ENCODE assay signal across 9 cellular contexts in genomic region chr12:121611306-121611705, GRCh38. TPM values are rescaled to one million over a fixed set of nuclear protein-coding genes. Genes with fewer than 3 reads are reported as not detected.
A peak's percentile ranks its signal among the peaks of the same experiment; 100 is the strongest.
DNase-seq lines count a peak whose midpoint lies in the region; ATAC-seq, FAIRE-seq and TF ChIP-seq lines count a peak whose summit lies in the region.
"Had no signal": no experiment of that assay in that cellular context is flagged by ENCODE, and none has a peak within 500 bp of the region (broad histone marks: within the 10 kb centered on the region; RNA-seq: fewer than 3 reads in every experiment).

No MANE protein-coding gene starts in this region.

- H2AFZ ChIP-seq in H1 (ENCODE audit: low read length), result no peak overlapping the region

- no peak overlapping the region for H4K8ac ChIP-seq in H1 (ENCODE audit: extremely low read depth, insufficient read depth, low read length)

- no peak for TF ChIP-seq RAD21 in H1 (IDR thresholded peaks at IDR 0.05 in 1 of 2, conservative IDR thresholded peaks at IDR 0.05 in 1 of 2; ENCODE audit: low read depth in 2 of 2, low read length in 2 of 2)

- H3K23ac ChIP-seq in H1 (ENCODE audit: insufficient read length), result no peak overlapping the region

- no peak overlapping the region for H3K4me3 ChIP-seq in H7 (ENCODE audit: insufficient read depth, low read depth, low read length)
- no peak overlapping the region for H3K4me3 ChIP-seq in H1 (ENCODE audit: extremely low read depth in 1 of 4, insufficient read depth in 2 of 4, low read depth in 3 of 4, low read length in 4 of 4)
- H3K4me3 ChIP-seq in gastrocnemius medialis, result no peak overlapping the region
- no peak overlapping the region for H3K4me3 ChIP-seq in A673 (ENCODE audit: low read depth, low read length, poor library complexity, severe bottlenecking)

- H3K27ac ChIP-seq in RWPE1 (no peak overlapping the region), H1 (ENCODE audit: low read depth, low read length) (no peak overlapping the region), gastrocnemius medialis (peak overlapping the region; percentile 84 to 95 (median 91)), A673 (ENCODE audit: low read depth, low read length, poor library complexity, severe bottlenecking) (no peak overlapping the region)

- H3K27me3 ChIP-seq in H7 (ENCODE audit: control insufficient read depth, insufficient read depth, low read length), result no peaks in the 10 kb centered on the region
- no peaks in the 10 kb centered on the region for H3K27me3 ChIP-seq in H1 (replicated peaks in 1 of 4; ENCODE audit: control insufficient read depth in 3 of 4, extremely low read depth in 1 of 4, insufficient read depth in 3 of 4, low read length in 3 of 4)
- no peaks in the 10 kb centered on the region for H3K27me3 ChIP-seq in gastrocnemius medialis
- no peaks in the 10 kb centered on the region for H3K27me3 ChIP-seq in A673 (replicated peaks; ENCODE audit: insufficient read depth, low read depth, low read length, poor library complexity)

- CTCF ChIA-PET in RWPE1 (lab: Yijun Ruan, JAX) (no interaction called here), H1 (lab: Charles Lee; ENCODE audit: partially characterized antibody) (interaction anchor here (1.4 to 2.5 kb wide), 6 partner anchors 9 to 58 kb away, joined by 5 to 12 read pairs (median 8); partner anchors contain the start of gene KDM2B), A673 (lab: Charles Lee) (no interaction called here)

- no peak overlapping the region for H3K56ac ChIP-seq in H1 (replicated peaks; ENCODE audit: insufficient read length, low read depth, low read length)

- POLR2A ChIA-PET in RWPE1 (lab: Yijun Ruan, JAX; ENCODE audit: low non-redundant PET), result no interaction called here
- POLR2A ChIA-PET in H1 (lab: Charles Lee; ENCODE audit: partially characterized antibody), result interaction anchor here (0.8 to 6.9 kb wide), 7 partner anchors 10 to 52 kb away, joined by 3 to 104 read pairs (median 17); partner anchors contain the start of genes KDM2B and ORAI1
- POLR2A ChIA-PET in A673 (lab: Charles Lee; ENCODE audit: low non-redundant PET), result no interaction called here

- 0 out of 2 replicates have a peak overlapping the region, but pooled peaks have one; percentile 96 for H2BK15ac ChIP-seq in H1 (ENCODE audit: low read length)

- H2AK5ac ChIP-seq in H1 (ENCODE audit: low read depth, low read length), result no peak overlapping the region

- no peak overlapping the region for H3K4ac ChIP-seq in H1 (replicated peaks; ENCODE audit: insufficient read length, low read depth, low read length)

- H4K5ac ChIP-seq in H1 (ENCODE audit: insufficient read length, low read depth, low read length), result no peak overlapping the region

- no peak overlapping the region for H4K91ac ChIP-seq in H1 (replicated peaks; ENCODE audit: insufficient read length, low read length)

- TF ChIP-seq CTCF in RWPE1 (conservative IDR thresholded peaks at IDR 0.05; ENCODE audit: low read depth) (no peak), H1 (IDR thresholded peaks at IDR 0.05; ENCODE audit: control extremely low read depth in 1 of 3, insufficient read depth in 1 of 3, low read depth in 1 of 3, low read length in 3 of 3) (no peak), gastrocnemius medialis (IDR thresholded peaks at IDR 0.05 in 4 of 5, conservative IDR thresholded peaks at IDR 0.05 in 1 of 5) (no peak), A673 (conservative IDR thresholded peaks at IDR 0.05; ENCODE audit: low read depth, low read length) (no peak)

- H2BK20ac ChIP-seq in H1 (ENCODE audit: low read length), result no peak overlapping the region

- H3K9me3 ChIP-seq in H1 (ENCODE audit: insufficient read depth in 2 of 2, low read depth in 1 of 2, low read length in 1 of 2) (no peaks in the 10 kb centered on the region), gastrocnemius medialis (no peaks in the 10 kb centered on the region), A673 (ENCODE audit: low read depth, low read length, poor library complexity, severe bottlenecking) (no peaks in the 10 kb centered on the region)

- no peak for TF ChIP-seq EP300 in H1 (IDR thresholded peaks at IDR 0.05; ENCODE audit: borderline replicate concordance in 1 of 2, low read depth in 2 of 2, low read length in 2 of 2)

- no peak overlapping the region for H2BK120ac ChIP-seq in H1 (replicated peaks; ENCODE audit: low read depth, low read length)

- no peaks in the 10 kb centered on the region for H3K79me2 ChIP-seq in H1 (ENCODE audit: control insufficient read depth in 1 of 2, insufficient read depth in 2 of 2, low read length in 2 of 2)

- 81% methylated on average over 2 of the region's 2 CpGs; no CpG with 5 or more reads in 1 of the 2 experiments for WGBS in H1 (ENCODE audit: extremely low coverage in 1 of 2, insufficient coverage in 1 of 2, insufficient read length in 1 of 2, insufficient replicate concordance in 2 of 2, low coverage in 1 of 2, low lambda C conversion rate in 2 of 2, missing lambda C conversion rate in 1 of 2), 2 experiments

- intact Hi-C loops in gastrocnemius medialis (cut with DNase I; ENCODE audit: low total_unique reads) (no loop called here), A673 (cut with micrococcal nuclease; ENCODE audit: unreplicated experiment) (no loop called here)

- H3K36me3 ChIP-seq in H7 (replicated peaks; ENCODE audit: control insufficient read depth, insufficient read depth, low read length), result no peaks in the 10 kb centered on the region
- H3K36me3 ChIP-seq in H1 (ENCODE audit: control insufficient read depth in 2 of 4, insufficient read depth in 4 of 4, low read length in 3 of 4), result no peaks in the 10 kb centered on the region
- no peaks in the 10 kb centered on the region for H3K36me3 ChIP-seq in gastrocnemius medialis
- no peaks in the 10 kb centered on the region for H3K36me3 ChIP-seq in A673 (ENCODE audit: insufficient read depth, low read length, poor library complexity, severe bottlenecking)

- H2BK5ac ChIP-seq in H1 (ENCODE audit: low read depth, low read length), result no peak overlapping the region

- H3K79me1 ChIP-seq in H1 (ENCODE audit: low read depth, low read length), result no peaks in the 10 kb centered on the region

- FAIRE-seq in H1 (lab: Jason Lieb, UNC), result no peak
- FAIRE-seq: G401.6 had no signal

- peak; percentile 93 for DNase-seq in H7
- peak; percentile 21 for DNase-seq in RWPE1 (ENCODE audit: low spot score)
- peak in 1 of 2 experiments; percentile 87 for DNase-seq in H1 (ENCODE audit: low read depth in 1 of 2, low spot score in 2 of 2)
- DNase-seq in gastrocnemius medialis, result peak in 1 of 2 donors; percentile 64
- no peak for DNase-seq in DMS153 (lab: John Stamatoyannopoulos, UW)
- DNase-seq in A673 (ENCODE audit: low spot score), result no peak
- DNase-seq: MV-4-11 had no signal

- BruUV-seq in A673 (replicated peaks; lab: Mats Ljungman, UMichigan), result no TSS peak

- no peak overlapping the region for H3K14ac ChIP-seq in H1 (ENCODE audit: insufficient read length)

- H3K18ac ChIP-seq in H1 (ENCODE audit: extremely low read depth, low read length), result peak overlapping the region; percentile 41

- H4K20me1 ChIP-seq in H1 (replicated peaks in 1 of 2; ENCODE audit: control insufficient read depth in 1 of 2, insufficient read depth in 2 of 2, low read length in 2 of 2), result no peaks in the 10 kb centered on the region

- H3K4me2 ChIP-seq in H1 (ENCODE audit: insufficient read depth in 1 of 2, low read depth in 2 of 2, low read length in 2 of 2), result no peak overlapping the region

- ATAC-seq in gastrocnemius medialis (peak in 1 of 2 donors; percentile 66), GM19324 (IDR thresholded peaks at IDR 0.05; ENCODE audit: low FRiP score, unreplicated experiment) (no peak)

- H3K4me1 ChIP-seq in H1 (replicated peaks in 1 of 4; ENCODE audit: control insufficient read depth in 3 of 4, insufficient read depth in 4 of 4, low read length in 3 of 4) (peaks cover 0 to 6% (median 1%) of the 10 kb centered on the region in 4 experiments; a peak in 2 of 7 replicates), gastrocnemius medialis (peaks cover 11 to 14% of the 10 kb centered on the region in 2 donors), A673 (ENCODE audit: insufficient read depth, low read length, poor library complexity, severe bottlenecking) (peaks cover 9% of the 10 kb centered on the region)

- in situ Hi-C loops in gastrocnemius medialis (cut with MboI; ENCODE audit: low sequenced_read_pairs in 4 of 4), result no loop called here

- no peak overlapping the region for H2BK12ac ChIP-seq in H1 (ENCODE audit: low read depth, low read length)

- H3K9ac ChIP-seq in H1 (replicated peaks in 1 of 4; ENCODE audit: extremely low read depth in 1 of 4, low read depth in 3 of 4, low read length in 3 of 4), result no peak overlapping the region

- no peak for TF ChIP-seq POLR2A in H1 (IDR thresholded peaks at IDR 0.05; ENCODE audit: control extremely low read depth in 1 of 2, low read depth in 2 of 2, low read length in 2 of 2)
- TF ChIP-seq POLR2A in gastrocnemius medialis (IDR thresholded peaks at IDR 0.05), result no peak

- H3K23me2 ChIP-seq in H1 (ENCODE audit: low read depth, low read length), result no peaks in the 10 kb centered on the region

RNA-seq across cellular contexts. Expression of gene ORAI1, which starts 15.0 kb away (rescaled TPM):
- 24.7 and 29.1 TPM in 2 replicates for total RNA-seq in H7 (2014; rRNA removed; shearing (Covaris generic))
- total RNA-seq in H1 (2021; fragmentation: NEBNext Ultra II Directional; extraction: Animal tissue kit (Norgen Biotek cat#: 25700)), result 28.4 and 29.9 TPM in 2 replicates
- polyA plus RNA-seq in H1 (2011; rRNA removed), result 71.5 and 101 TPM in 2 replicates
- 41.8 TPM for polyA plus RNA-seq in H1 (2011; cell fraction: cytosol; rRNA removed)
- 39.3 TPM for polyA plus RNA-seq in H1 (2011; cell fraction: nucleus; rRNA removed)
- 16.2 to 31.6 TPM (median 27.3 TPM) in 4 replicates for polyA plus RNA-seq in H1 (2012, experiment 1 of 2)
- 24.8 TPM for polyA plus RNA-seq in H1 (2012, experiment 2 of 2)
- 27.2 TPM for polyA plus RNA-seq in H1 (2013, experiment 1 of 2)
- polyA plus RNA-seq in H1 (2013, experiment 2 of 2), result 31.4 TPM
- polyA minus RNA-seq in H1 (2011; rRNA and poly(A)+ RNA removed), result 21.6 and 29.6 TPM in 2 replicates
- 46.5 TPM for polyA minus RNA-seq in H1 (2011; cell fraction: cytosol; rRNA and poly(A)+ RNA removed)
- 26.7 TPM for polyA minus RNA-seq in H1 (2011; cell fraction: nucleus; rRNA and poly(A)+ RNA removed)
- total RNA-seq in gastrocnemius medialis, result 10 to 100 TPM in 3 of 4 donors, 1 to 10 TPM in 1; 9.9 to 29.0 (median 16.4) TPM
- total RNA-seq in A673 (2021), result 25.6 and 28.2 TPM in 2 replicates

RNA-seq across cellular contexts. Expression of gene KDM2B, which starts 30.5 kb away (rescaled TPM):
- 94.3 and 109 TPM in 2 replicates for total RNA-seq in H7 (2014; rRNA removed; shearing (Covaris generic))
- total RNA-seq in H1 (2021; fragmentation: NEBNext Ultra II Directional; extraction: Animal tissue kit (Norgen Biotek cat#: 25700)), result 156 and 162 TPM in 2 replicates
- polyA plus RNA-seq in H1 (2011; rRNA removed), result 111 and 167 TPM in 2 replicates
- 83.9 TPM for polyA plus RNA-seq in H1 (2011; cell fraction: cytosol; rRNA removed)
- polyA plus RNA-seq in H1 (2011; cell fraction: nucleus; rRNA removed), result 273 TPM
- 96.2 to 111 TPM (median 103 TPM) in 4 replicates for polyA plus RNA-seq in H1 (2012, experiment 1 of 2)
- polyA plus RNA-seq in H1 (2012, experiment 2 of 2), result 36.6 TPM
- polyA plus RNA-seq in H1 (2013, experiment 1 of 2), result 77.1 TPM
- 72.5 TPM for polyA plus RNA-seq in H1 (2013, experiment 2 of 2)
- 262 and 318 TPM in 2 replicates for polyA minus RNA-seq in H1 (2011; rRNA and poly(A)+ RNA removed)
- 128 TPM for polyA minus RNA-seq in H1 (2011; cell fraction: cytosol; rRNA and poly(A)+ RNA removed)
- polyA minus RNA-seq in H1 (2011; cell fraction: nucleus; rRNA and poly(A)+ RNA removed), result 128 TPM
- total RNA-seq in gastrocnemius medialis (1 to 10 TPM; 4.8 to 9.4 (median 8.3) TPM), A673 (2021) (49.3 and 52.5 TPM in 2 replicates)

RNA-seq across cellular contexts. Expression of gene MORN3, which starts 58.1 kb away (rescaled TPM):
- total RNA-seq in H7 (2014; rRNA removed; shearing (Covaris generic)), result 0.31 and 1.5 TPM in 2 replicates
- 0.34 and 0.93 TPM in 2 replicates for total RNA-seq in H1 (2021; fragmentation: NEBNext Ultra II Directional; extraction: Animal tissue kit (Norgen Biotek cat#: 25700))
- polyA plus RNA-seq in H1 (2011; rRNA removed), result 0.22 and 0.39 TPM in 2 replicates
- polyA plus RNA-seq in H1 (2011; cell fraction: cytosol; rRNA removed), result 0.87 TPM
- 0.20 TPM for polyA plus RNA-seq in H1 (2011; cell fraction: nucleus; rRNA removed)
- polyA plus RNA-seq in H1 (2012, experiment 1 of 2), result 0.51 to 0.70 TPM (median 0.66 TPM) in 4 replicates
- polyA plus RNA-seq in H1 (2012, experiment 2 of 2), result 0.18 TPM
- polyA plus RNA-seq in H1 (2013, experiment 1 of 2), result 0.47 TPM
- polyA plus RNA-seq in H1 (2013, experiment 2 of 2), result 0.61 TPM
- polyA minus RNA-seq in H1 (2011; rRNA and poly(A)+ RNA removed), result 0.10 and 0.44 TPM in 2 replicates
- not detected for polyA minus RNA-seq in H1 (2011; cell fraction: cytosol; rRNA and poly(A)+ RNA removed)
- polyA minus RNA-seq in H1 (2011; cell fraction: nucleus; rRNA and poly(A)+ RNA removed), result not detected
- total RNA-seq in gastrocnemius medialis (not detected), A673 (2021) (0.58 and 0.96 TPM in 2 replicates)

Comparison
In these comparisons a context has a peak if more than half of its experiments do, and no peak if none do; other contexts are left out.
1. DNase-seq: peak in H7 (single experiment) and RWPE1 (single experiment); none in DMS153 (single experiment) and A673 (single experiment).
2. H3K27ac ChIP-seq: peak in gastrocnemius medialis (4 of 4); none in RWPE1 (single experiment), H1 (single experiment) and A673 (single experiment).